1 cellular context compared by ENCODE assay signal in genomic region chr7:140300263-140301131, GRCh38.
TF ChIP-seq lines count a peak whose summit lies in the region.

No MANE protein-coding gene starts in this region.

TF ChIP-seq in HepG2, 621 proteins besides CTCF, POLR2A, EP300 and RAD21 (continued from another document):
- TF ChIP-seq, protein P1, sequence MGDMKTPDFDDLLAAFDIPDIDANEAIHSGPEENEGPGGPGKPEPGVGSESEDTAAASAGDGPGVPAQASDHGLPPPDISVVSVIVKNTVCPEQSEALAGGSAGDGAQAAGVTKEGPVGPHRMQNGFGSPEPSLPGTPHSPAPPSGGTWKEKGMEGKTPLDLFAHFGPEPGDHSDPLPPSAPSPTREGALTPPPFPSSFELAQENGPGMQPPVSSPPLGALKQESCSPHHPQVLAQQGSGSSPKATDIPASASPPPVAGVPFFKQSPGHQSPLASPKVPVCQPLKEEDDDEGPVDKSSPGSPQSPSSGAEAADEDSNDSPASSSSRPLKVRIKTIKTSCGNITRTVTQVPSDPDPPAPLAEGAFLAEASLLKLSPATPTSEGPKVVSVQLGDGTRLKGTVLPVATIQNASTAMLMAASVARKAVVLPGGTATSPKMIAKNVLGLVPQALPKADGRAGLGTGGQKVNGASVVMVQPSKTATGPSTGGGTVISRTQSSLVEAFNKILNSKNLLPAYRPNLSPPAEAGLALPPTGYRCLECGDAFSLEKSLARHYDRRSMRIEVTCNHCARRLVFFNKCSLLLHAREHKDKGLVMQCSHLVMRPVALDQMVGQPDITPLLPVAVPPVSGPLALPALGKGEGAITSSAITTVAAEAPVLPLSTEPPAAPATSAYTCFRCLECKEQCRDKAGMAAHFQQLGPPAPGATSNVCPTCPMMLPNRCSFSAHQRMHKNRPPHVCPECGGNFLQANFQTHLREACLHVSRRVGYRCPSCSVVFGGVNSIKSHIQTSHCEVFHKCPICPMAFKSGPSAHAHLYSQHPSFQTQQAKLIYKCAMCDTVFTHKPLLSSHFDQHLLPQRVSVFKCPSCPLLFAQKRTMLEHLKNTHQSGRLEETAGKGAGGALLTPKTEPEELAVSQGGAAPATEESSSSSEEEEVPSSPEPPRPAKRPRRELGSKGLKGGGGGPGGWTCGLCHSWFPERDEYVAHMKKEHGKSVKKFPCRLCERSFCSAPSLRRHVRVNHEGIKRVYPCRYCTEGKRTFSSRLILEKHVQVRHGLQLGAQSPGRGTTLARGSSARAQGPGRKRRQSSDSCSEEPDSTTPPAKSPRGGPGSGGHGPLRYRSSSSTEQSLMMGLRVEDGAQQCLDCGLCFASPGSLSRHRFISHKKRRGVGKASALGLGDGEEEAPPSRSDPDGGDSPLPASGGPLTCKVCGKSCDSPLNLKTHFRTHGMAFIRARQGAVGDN (CRISPR knock-in tag; IDR thresholded peaks at IDR 0.05) = 0 out of 2 replicates have a peak, but pooled peaks have one; percentile 11
- TF ChIP-seq ISX (CRISPR knock-in tag; conservative IDR thresholded peaks at IDR 0.05) (no peak), ZNF616 (CRISPR knock-in tag; IDR thresholded peaks at IDR 0.05; ENCODE audit: low read depth) (no peak), ZNF577 (CRISPR knock-in tag; IDR thresholded peaks at IDR 0.05; ENCODE audit: borderline replicate concordance, low read depth) (no peak), ZC3H4 (CRISPR knock-in tag; IDR thresholded peaks at IDR 0.05; ENCODE audit: borderline replicate concordance) (no peak), STAG1 (CRISPR knock-in tag; IDR thresholded peaks at IDR 0.05) (peak; percentile 52), HNRNPK (IDR thresholded peaks at IDR 0.05; ENCODE audit: low read depth, low read length, poor library complexity, severe bottlenecking) (no peak), U2AF1 (optimal IDR thresholded peaks at IDR 0.05; ENCODE audit: low read depth, low read length) (no peak), NFAT5 (CRISPR knock-in tag; IDR thresholded peaks at IDR 0.05) (no peak), ZNF674 (CRISPR knock-in tag; IDR thresholded peaks at IDR 0.05; ENCODE audit: low read depth) (no peak), ETV6 (CRISPR knock-in tag; conservative IDR thresholded peaks at IDR 0.05) (no peak), ZNF260 (CRISPR knock-in tag; IDR thresholded peaks at IDR 0.05; ENCODE audit: borderline replicate concordance, low read depth) (no peak), KAT2B (IDR thresholded peaks at IDR 0.05; ENCODE audit: borderline replicate concordance, low read depth, low read length) (no peak), E2F5 (CRISPR knock-in tag; conservative IDR thresholded peaks at IDR 0.05) (no peak), STAT5B (CRISPR knock-in tag; IDR thresholded peaks at IDR 0.05) (no peak), ZNF770 (CRISPR knock-in tag; IDR thresholded peaks at IDR 0.05) (peak; percentile 49; the same call in 1 of the 2 replicates), SMARCE1 (IDR thresholded peaks at IDR 0.05; ENCODE audit: borderline replicate concordance) (no peak), ZMYM4 (CRISPR knock-in tag; IDR thresholded peaks at IDR 0.05) (no peak), ZMAT3 (CRISPR knock-in tag; conservative IDR thresholded peaks at IDR 0.05) (no peak), KDM2A (CRISPR knock-in tag; IDR thresholded peaks at IDR 0.05; ENCODE audit: borderline replicate concordance, low read depth) (no peak), ZNF773 (CRISPR knock-in tag; IDR thresholded peaks at IDR 0.05; ENCODE audit: borderline replicate concordance) (no peak), DBP (CRISPR knock-in tag; IDR thresholded peaks at IDR 0.05; ENCODE audit: not compliant biosample characterization) (no peak), BCLAF1 (IDR thresholded peaks at IDR 0.05) (no peak), SAFB2 (CRISPR knock-in tag; IDR thresholded peaks at IDR 0.05; ENCODE audit: borderline replicate concordance, low read depth) (no peak), ZNF878 (CRISPR knock-in tag; IDR thresholded peaks at IDR 0.05) (no peak), PBX2 (CRISPR knock-in tag; IDR thresholded peaks at IDR 0.05) (no peak), NR2F6 (IDR thresholded peaks at IDR 0.05) (peak; percentile 45; the same call in 1 of the 2 replicates), NR2F6 (CRISPR knock-in tag; IDR thresholded peaks at IDR 0.05) (peak; percentile 49)
- TF ChIP-seq, protein P2, sequence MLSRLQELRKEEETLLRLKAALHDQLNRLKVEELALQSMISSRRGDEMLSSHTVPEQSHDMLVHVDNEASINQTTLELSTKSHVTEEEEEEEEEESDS (CRISPR knock-in tag; IDR thresholded peaks at IDR 0.05; ENCODE audit: borderline replicate concordance) = no peak
- TF ChIP-seq, protein P3, sequence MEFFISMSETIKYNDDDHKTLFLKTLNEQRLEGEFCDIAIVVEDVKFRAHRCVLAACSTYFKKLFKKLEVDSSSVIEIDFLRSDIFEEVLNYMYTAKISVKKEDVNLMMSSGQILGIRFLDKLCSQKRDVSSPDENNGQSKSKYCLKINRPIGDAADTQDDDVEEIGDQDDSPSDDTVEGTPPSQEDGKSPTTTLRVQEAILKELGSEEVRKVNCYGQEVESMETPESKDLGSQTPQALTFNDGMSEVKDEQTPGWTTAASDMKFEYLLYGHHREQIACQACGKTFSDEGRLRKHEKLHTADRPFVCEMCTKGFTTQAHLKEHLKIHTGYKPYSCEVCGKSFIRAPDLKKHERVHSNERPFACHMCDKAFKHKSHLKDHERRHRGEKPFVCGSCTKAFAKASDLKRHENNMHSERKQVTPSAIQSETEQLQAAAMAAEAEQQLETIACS (CRISPR knock-in tag; IDR thresholded peaks at IDR 0.05) = no peak
